ENCODE assay signal across 31 cellular contexts in the genomic region with DNA sequence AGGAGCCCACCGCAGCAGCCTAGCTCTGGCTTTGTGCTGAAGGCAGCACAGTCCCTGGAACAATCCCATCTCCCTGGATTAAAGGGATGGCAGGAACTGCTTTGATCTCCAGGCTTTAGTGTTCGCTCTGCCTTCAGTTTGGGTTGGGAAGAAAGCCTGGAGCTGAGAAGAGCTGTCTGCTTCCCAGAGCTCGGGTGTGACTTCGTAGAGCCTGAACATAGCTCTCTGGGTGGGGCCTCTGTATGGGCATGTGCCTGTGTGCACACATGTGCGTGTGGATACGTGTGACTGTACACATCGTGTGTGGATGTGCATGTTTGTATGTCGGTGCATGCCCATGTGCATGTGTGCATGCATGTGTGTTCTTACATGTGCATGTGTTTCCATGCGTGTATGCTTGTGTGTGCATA. TPM values are rescaled to one million over a fixed set of nuclear protein-coding genes. Genes with fewer than 3 reads are reported as not detected.
DNase-seq lines count a peak whose midpoint lies in the region; ATAC-seq, FAIRE-seq and TF ChIP-seq lines count a peak whose summit lies in the region.
"Had no signal": no experiment of that assay in that cellular context is flagged by ENCODE, and none has a peak within 500 bp of the region (broad histone marks: within the 10 kb centered on the region; RNA-seq: fewer than 3 reads in every experiment).

No MANE protein-coding gene starts in this region.

- no peak overlapping the region for H3K27ac ChIP-seq in mesenchymal stem cell (ENCODE audit: low read length, poor library complexity, severe bottlenecking)
- H3K27ac ChIP-seq in transverse colon, result no peak overlapping the region
- H3K27ac ChIP-seq: coronary artery, foreskin keratinocyte, GM23248, heart right ventricle, stomach had no signal

- WGBS in mesenchymal stem cell, result 58% methylated on average over 9 of the region's 9 CpGs
- WGBS in transverse colon (ENCODE audit: low coverage in 1 of 2), 2 donors, result 68% methylated on average over 9 of the region's 9 CpGs; no CpG with 5 or more reads in 1 of the 2 donors

- H2BK120ac ChIP-seq in mesenchymal stem cell (ENCODE audit: low read depth, low read length), result no peak overlapping the region

- H2AK5ac ChIP-seq in mesenchymal stem cell (ENCODE audit: low read length, severe bottlenecking), result no peak overlapping the region

- H4K8ac ChIP-seq in mesenchymal stem cell (ENCODE audit: low read length), result no peak overlapping the region

- H3K4me2 ChIP-seq in mesenchymal stem cell (ENCODE audit: low read length, poor library complexity, severe bottlenecking), result no peak overlapping the region

- no peak overlapping the region for H2AFZ ChIP-seq in mesenchymal stem cell (ENCODE audit: low read depth, low read length)
- H2AFZ ChIP-seq: GM23248 had no signal

- no peaks in the 10 kb centered on the region for H3K4me1 Mint-ChIP-seq in natural killer cell treated with Interleukin-12 subunit alpha and Interleukin-12 subunit beta and Interleukin-15 and Interleukin-18, amount 100 ng/mL, for 72 hours (ENCODE audit: low read depth in 2 of 2)
- no peaks in the 10 kb centered on the region for H3K4me1 Mint-ChIP-seq in natural killer cell
- peaks cover 78% of the 10 kb centered on the region for H3K4me1 Mint-ChIP-seq in brain
- H3K4me1 Mint-ChIP-seq: naive B cell had no signal

- H3K4ac ChIP-seq in mesenchymal stem cell (ENCODE audit: low read depth in 1 of 2, low read length in 2 of 2), result no peak overlapping the region

- DNase-seq in natural killer cell treated with Interleukin-12 subunit alpha and Interleukin-12 subunit beta and Interleukin-15 and Interleukin-18, amount 100 ng/mL, for 72 hours (ENCODE audit: low spot score), result peak; percentile 58
- DNase-seq in natural killer cell (no peak), mesenchymal stem cell (no peak), GM12891 (ENCODE audit: insufficient read length, low spot score) (no peak), NCI-H2107 treated with DMSO at 0.1 percent for 48 hours (lab: John Stamatoyannopoulos, UW; ENCODE audit: unreplicated experiment) (no peak), transverse colon (no peak)
- DNase-seq: ACHN; activated CD4-positive, alpha-beta T cell treated with anti-CD3 and anti-CD28 coated beads, Interleukin-2, amount 50 U/mL, for 4 hours; BE2C; foreskin keratinocyte; GM23248; heart right ventricle; naive B cell; NCI-H1048; NCI-H1694 treated with DMSO at 0.1 percent for 48 hours; NCI-H524 treated with DMSO at 0.1 percent for 48 hours; SHP77 treated with DMSO at 0.1 percent for 48 hours; small intestine; stimulated activated CD4-positive, alpha-beta T cell treated with anti-CD3 and anti-CD28 coated beads, Interleukin-1b, Interleukin-23, amount 100 ng/mL, for 48 hours; T-helper 9 cell had no signal

- no peaks in the 10 kb centered on the region for H3K4me1 ChIP-seq in mesenchymal stem cell (ENCODE audit: control insufficient read depth, insufficient read depth, low read depth, low read length)
- H3K4me1 ChIP-seq in transverse colon, result no peaks in the 10 kb centered on the region
- H3K4me1 ChIP-seq: Caco-2, foreskin keratinocyte, stomach had no signal

- no peak overlapping the region for H3K18ac ChIP-seq in mesenchymal stem cell (ENCODE audit: low read depth in 1 of 2, low read length in 2 of 2)

- H3K27me3 ChIP-seq in mesenchymal stem cell (ENCODE audit: control insufficient read depth in 1 of 2, insufficient read depth in 1 of 2, low read length in 2 of 2) (peaks cover 28 to 52% of the 10 kb centered on the region in 2 experiments), transverse colon (peaks cover 5% of the 10 kb centered on the region)
- H3K27me3 ChIP-seq: BE2C had no signal

- FAIRE-seq in GM12891 (lab: Jason Lieb, UNC), result no peak
- FAIRE-seq: GM18507, small intestine had no signal

- H3K36me3 ChIP-seq in mesenchymal stem cell (ENCODE audit: control insufficient read depth in 1 of 2, insufficient read depth in 2 of 2, low read depth in 1 of 2, low read length in 2 of 2), result no peaks in the 10 kb centered on the region
- H3K36me3 ChIP-seq in transverse colon, result no peaks in the 10 kb centered on the region
- H3K36me3 ChIP-seq: BE2C, heart right ventricle, stomach had no signal

- no peak overlapping the region for H2BK15ac ChIP-seq in mesenchymal stem cell (ENCODE audit: low read depth, poor library complexity, severe bottlenecking)

- H3K4me3 ChIP-seq in mesenchymal stem cell (ENCODE audit: insufficient read depth in 1 of 2, low read depth in 1 of 2, low read length in 2 of 2), result no peak overlapping the region
- H3K4me3 ChIP-seq in transverse colon, result no peak overlapping the region
- H3K4me3 ChIP-seq: coronary artery, GM23248, heart right ventricle, stomach had no signal

- no peak overlapping the region for H3K9ac ChIP-seq in mesenchymal stem cell (ENCODE audit: low read length)
- H3K9ac ChIP-seq: GM23248 had no signal

- TF ChIP-seq POLR2A in GM12891 (IDR thresholded peaks at IDR 0.05; ENCODE audit: low read depth, low read length) (no peak), transverse colon (IDR thresholded peaks at IDR 0.05) (no peak)

- H3K27me3 Mint-ChIP-seq in natural killer cell treated with Interleukin-12 subunit alpha and Interleukin-12 subunit beta and Interleukin-15 and Interleukin-18, amount 100 ng/mL, for 72 hours, result no peaks in the 10 kb centered on the region
- H3K27me3 Mint-ChIP-seq in natural killer cell (ENCODE audit: low read depth in 2 of 2) (no peaks in the 10 kb centered on the region), brain (peaks cover 5% of the 10 kb centered on the region)

- intact Hi-C loops in natural killer cell (cut with micrococcal nuclease) (no loop called here), transverse colon (cut with DNase I; ENCODE audit: low total_unique reads) (no loop called here)

- TF ChIP-seq EP300 in transverse colon (IDR thresholded peaks at IDR 0.05; ENCODE audit: low read depth), result no peak

- H3K23ac ChIP-seq in mesenchymal stem cell (ENCODE audit: low read length in 2 of 2), result no peak overlapping the region

- in situ Hi-C loops in transverse colon (cut with MboI; ENCODE audit: low pct_ligation_motif_present in 1 of 4, low pct_unique_long_range_greater_than_20kb in 1 of 4, low sequenced_read_pairs in 3 of 4), result no loop called here

- no peak overlapping the region for H2BK5ac ChIP-seq in mesenchymal stem cell (ENCODE audit: low read depth, low read length, poor library complexity, severe bottlenecking)

- H4K91ac ChIP-seq in mesenchymal stem cell (ENCODE audit: low read length), result peak overlapping the region; percentile 53

- H3K4me3 Mint-ChIP-seq in natural killer cell treated with Interleukin-12 subunit alpha and Interleukin-12 subunit beta and Interleukin-15 and Interleukin-18, amount 100 ng/mL, for 72 hours, result no peak overlapping the region
- H3K4me3 Mint-ChIP-seq in natural killer cell, result no peak overlapping the region
- H3K4me3 Mint-ChIP-seq in brain, result peak overlapping the region; percentile 47 to 72 (median 64)
- H3K4me3 Mint-ChIP-seq: mesothelial cell of epicardium, type B pancreatic cell had no signal

- H3K9me3 ChIP-seq in mesenchymal stem cell (ENCODE audit: control insufficient read depth, low read length), result no peaks in the 10 kb centered on the region
- no peaks in the 10 kb centered on the region for H3K9me3 ChIP-seq in transverse colon
- H3K9me3 ChIP-seq: BE2C, Caco-2, heart right ventricle, stomach had no signal

- H3K14ac ChIP-seq in mesenchymal stem cell (ENCODE audit: low read length in 2 of 2), result no peak overlapping the region

- H3K27ac Mint-ChIP-seq in natural killer cell treated with Interleukin-12 subunit alpha and Interleukin-12 subunit beta and Interleukin-15 and Interleukin-18, amount 100 ng/mL, for 72 hours, result no peak overlapping the region
- H3K27ac Mint-ChIP-seq in natural killer cell (no peak overlapping the region), brain (peak overlapping the region; percentile 15 to 83 (median 49))
- H3K27ac Mint-ChIP-seq: activated naive CD4-positive, alpha-beta T cell treated with anti-CD3 and anti-CD28 coated beads, Interleukin-2, amount 50 U/mL, for 72 hours; mesothelial cell of epicardium; type B pancreatic cell had no signal

- no peak overlapping the region for H2BK12ac ChIP-seq in mesenchymal stem cell (ENCODE audit: low read length in 2 of 2)

- ATAC-seq in natural killer cell treated with Interleukin-12 subunit alpha and Interleukin-12 subunit beta and Interleukin-15 and Interleukin-18, amount 100 ng/mL, for 72 hours, result no peak
- ATAC-seq in natural killer cell, result no peak
- ATAC-seq in GM21390 (IDR thresholded peaks at IDR 0.05; ENCODE audit: unreplicated experiment), result no peak
- ATAC-seq: activated naive CD4-positive, alpha-beta T cell treated with anti-CD3 and anti-CD28 coated beads, Interleukin-2, amount 50 U/mL, for 72 hours; esophagus mucosa; foreskin keratinocyte; left lobe of liver had no signal

- H3K36me3 Mint-ChIP-seq in natural killer cell treated with Interleukin-12 subunit alpha and Interleukin-12 subunit beta and Interleukin-15 and Interleukin-18, amount 100 ng/mL, for 72 hours, result no peaks in the 10 kb centered on the region
- H3K36me3 Mint-ChIP-seq in natural killer cell (no peaks in the 10 kb centered on the region), brain (no peaks in the 10 kb centered on the region)
- H3K36me3 Mint-ChIP-seq: activated naive CD4-positive, alpha-beta T cell treated with anti-CD3 and anti-CD28 coated beads, Interleukin-2, amount 50 U/mL, for 72 hours; mesothelial cell of epicardium; naive B cell; type B pancreatic cell had no signal

- no peak for TF ChIP-seq CTCF in natural killer cell (IDR thresholded peaks at IDR 0.05)
- TF ChIP-seq CTCF in brain (conservative IDR thresholded peaks at IDR 0.05), result no peak
- TF ChIP-seq CTCF in transverse colon (IDR thresholded peaks at IDR 0.05), result no peak

- H3K79me1 ChIP-seq in mesenchymal stem cell (replicated peaks; ENCODE audit: low read length, poor library complexity, severe bottlenecking), result no peaks in the 10 kb centered on the region

- no peaks in the 10 kb centered on the region for H3K9me3 Mint-ChIP-seq in natural killer cell treated with Interleukin-12 subunit alpha and Interleukin-12 subunit beta and Interleukin-15 and Interleukin-18, amount 100 ng/mL, for 72 hours
- H3K9me3 Mint-ChIP-seq in natural killer cell (no peaks in the 10 kb centered on the region), brain (no peaks in the 10 kb centered on the region)
- H3K9me3 Mint-ChIP-seq: activated naive CD4-positive, alpha-beta T cell treated with anti-CD3 and anti-CD28 coated beads, Interleukin-2, amount 50 U/mL, for 72 hours; mesothelial cell of epicardium; naive B cell; type B pancreatic cell had no signal

TF ChIP-seq in GM12891, 5 proteins besides CTCF, POLR2A, EP300 and RAD21 (continues in another document):
- no peak for TF ChIP-seq PAX5 (IDR thresholded peaks at IDR 0.05; ENCODE audit: insufficient read depth, low read length, severe bottlenecking)
- no peak for TF ChIP-seq POLR2AphosphoS5 (IDR thresholded peaks at IDR 0.05; ENCODE audit: low read depth, low read length)

RNA-seq across cellular contexts. Expression of a gene that starts 8.7 kb away (rescaled TPM):
- 1 to 10 TPM in 1 of 2 donors, under 1 TPM in 1; 0.10 to 1.4 TPM for total RNA-seq in natural killer cell treated with Interleukin-12 subunit alpha and Interleukin-12 subunit beta and Interleukin-15 and Interleukin-18, amount 100 ng/mL, for 72 hours
- total RNA-seq in natural killer cell, result under 1 TPM in 2 of 3 donors, not detected in 1; 0.02 to 0.15 TPM
- polyA plus RNA-seq in brain (ENCODE audit: insufficient read depth, low read depth, low replicate concordance), result 25.1 TPM
- polyA plus RNA-seq in mesenchymal stem cell (2013, experiment 1 of 2), result 0.19 TPM
- polyA plus RNA-seq in mesenchymal stem cell (2013, experiment 2 of 2), result 0.12 TPM
- polyA plus RNA-seq in GM12891 (2012; ENCODE audit: low read depth, missing spikeins), result 4.3 TPM
- under 1 TPM in 2 of 4 donors, not detected in 2; 0.16 to 0.41 TPM for total RNA-seq in transverse colon
- polyA plus RNA-seq: GM23248 had no signal

Comparison
In these comparisons a context has a peak if more than half of its experiments do, and no peak if none do; other contexts are left out.
1. H3K27ac Mint-ChIP-seq: peak in brain (5 of 5); none in natural killer cell treated with Interleukin-12 subunit alpha and Interleukin-12 subunit beta and Interleukin-15 and Interleukin-18, amount 100 ng/mL, for 72 hours (0 of 2) and natural killer cell (0 of 2).
2. H3K4me3 Mint-ChIP-seq: peak in brain (5 of 5); none in natural killer cell treated with Interleukin-12 subunit alpha and Interleukin-12 subunit beta and Interleukin-15 and Interleukin-18, amount 100 ng/mL, for 72 hours (single experiment) and natural killer cell (single experiment).